In genomic region chr2:14915983-14916382, GRCh38 we compare ENCODE assay signal across 15 cellular contexts.
DNase-seq lines count a peak whose midpoint lies in the region; ATAC-seq and TF ChIP-seq lines count a peak whose summit lies in the region.
"Had no signal": no experiment of that assay in that cellular context is flagged by ENCODE, and none has a peak within 500 bp of the region (broad histone marks: within the 10 kb centered on the region; RNA-seq: fewer than 3 reads in every experiment).

No MANE protein-coding gene starts in this region.

- peaks cover 28% of the 10 kb centered on the region for H3K4me1 Mint-ChIP-seq in nephron
- H3K4me1 Mint-ChIP-seq in activated naive CD4-positive, alpha-beta T cell treated with anti-CD3 and anti-CD28 coated beads for 36 hours (ENCODE audit: low read depth) = no peaks in the 10 kb centered on the region
- H3K4me1 Mint-ChIP-seq: CD4-positive, alpha-beta memory T cell had no signal

- H3K9me3 Mint-ChIP-seq in nephron = peaks cover 8% of the 10 kb centered on the region
- peaks cover 2% of the 10 kb centered on the region for H3K9me3 Mint-ChIP-seq in activated naive CD4-positive, alpha-beta T cell treated with anti-CD3 and anti-CD28 coated beads for 36 hours

- no peak overlapping the region for H3K4me3 Mint-ChIP-seq in nephron
- H3K4me3 Mint-ChIP-seq in activated naive CD4-positive, alpha-beta T cell treated with anti-CD3 and anti-CD28 coated beads for 36 hours = no peak overlapping the region
- H3K4me3 Mint-ChIP-seq: CD4-positive, alpha-beta memory T cell had no signal

- peaks cover 5% of the 10 kb centered on the region for H3K27me3 Mint-ChIP-seq in nephron (ENCODE audit: low read depth)
- H3K27me3 Mint-ChIP-seq in activated naive CD4-positive, alpha-beta T cell treated with anti-CD3 and anti-CD28 coated beads for 36 hours (ENCODE audit: low read depth) = peaks cover 1% of the 10 kb centered on the region
- H3K27me3 Mint-ChIP-seq: CD4-positive, alpha-beta memory T cell had no signal

- CTCF ChIA-PET in activated naive CD4-positive, alpha-beta T cell treated with anti-CD3 and anti-CD28 coated beads for 36 hours (lab: Charles Lee) = interaction anchor here (1.0 kb wide), 1 partner anchor 13 kb away, joined by 5 read pairs; no protein-coding TSS in a partner anchor

- ATAC-seq in SK-N-SH treated with all-trans-retinoic acid at 6 μM for 48 hours (no peak), HG02870 (IDR thresholded peaks at IDR 0.05; ENCODE audit: unreplicated experiment) (no peak), HG03159 (IDR thresholded peaks at IDR 0.05; ENCODE audit: unreplicated experiment) (no peak)

- intact Hi-C loops in activated naive CD4-positive, alpha-beta T cell treated with anti-CD3 and anti-CD28 coated beads for 36 hours (cut with micrococcal nuclease) = no loop called here

- no peaks in the 10 kb centered on the region for H3K36me3 Mint-ChIP-seq in nephron (ENCODE audit: low read depth)
- H3K36me3 Mint-ChIP-seq in activated naive CD4-positive, alpha-beta T cell treated with anti-CD3 and anti-CD28 coated beads for 36 hours (ENCODE audit: low read depth) = no peaks in the 10 kb centered on the region
- H3K36me3 Mint-ChIP-seq: CD4-positive, alpha-beta memory T cell had no signal

- no peak for TF ChIP-seq CTCF in nephron (IDR thresholded peaks at IDR 0.05; ENCODE audit: unreplicated experiment in 3 of 3)

- peak overlapping the region in 2 of 3 experiments; percentile 11 to 75 for H3K27ac Mint-ChIP-seq in nephron
- H3K27ac Mint-ChIP-seq in activated naive CD4-positive, alpha-beta T cell treated with anti-CD3 and anti-CD28 coated beads for 36 hours = no peak overlapping the region
- H3K27ac Mint-ChIP-seq: CD4-positive, alpha-beta memory T cell had no signal

- DNase-seq in NCI-H82 treated with DMSO at 0.1 percent for 48 hours (lab: John Stamatoyannopoulos, UW; ENCODE audit: unreplicated experiment) = peak; percentile 95
- DNase-seq in activated naive CD4-positive, alpha-beta T cell treated with anti-CD3 and anti-CD28 coated beads for 36 hours = no peak
- DNase-seq: C1 segment of cervical spinal cord; Calu3; CD4-positive, alpha-beta memory T cell; COR-L47; DMS153; DND-41; GM23248; H7; HCEC 1CT had no signal

TF ChIP-seq in SK-N-SH treated with all-trans-retinoic acid at 6 μM for 48 hours, 23 proteins besides CTCF, POLR2A, EP300 and RAD21:
- TF ChIP-seq TCF4 (CRISPR knock-in tag; IDR thresholded peaks at IDR 0.05; ENCODE audit: borderline replicate concordance) = peak; percentile 81
- no peak for TF ChIP-seq ISL1 (CRISPR knock-in tag; IDR thresholded peaks at IDR 0.05)
- TF ChIP-seq TSHZ2 (CRISPR knock-in tag; IDR thresholded peaks at IDR 0.05) = peak; percentile 63; the same call in 1 of the 2 replicates
TF ChIP-seq in SK-N-SH treated with all-trans-retinoic acid at 6 μM for 48 hours: peak in this region for 2.
